Comparison of ENCODE assay signal across 8 cellular contexts in the genomic region with DNA sequence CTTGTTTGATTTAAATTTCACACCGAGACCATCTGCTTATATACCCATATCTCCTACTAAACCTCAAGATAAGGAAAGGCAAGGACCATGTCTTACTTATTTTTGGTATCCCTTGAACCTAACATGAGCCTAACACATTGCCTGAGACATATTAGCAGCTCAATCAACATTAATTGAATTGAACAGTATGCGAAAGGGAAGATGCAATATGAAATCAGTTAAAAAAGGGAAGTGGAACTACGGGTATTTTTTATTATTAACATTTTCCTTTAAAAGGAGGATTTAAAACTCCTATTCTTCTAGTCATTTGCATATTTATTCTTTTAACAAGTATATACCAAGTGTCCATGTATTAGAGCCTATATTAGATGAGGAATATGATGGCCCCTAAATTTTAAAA.
DNase-seq lines count a peak whose midpoint lies in the region; ATAC-seq and TF ChIP-seq lines count a peak whose summit lies in the region.

No MANE protein-coding gene starts in this region.

- peaks cover 0 to 4% (median 0%) of the 10 kb centered on the region in 11 donors for H3K9me3 Mint-ChIP-seq in naive thymus-derived CD4-positive, alpha-beta T cell
- H3K9me3 Mint-ChIP-seq in neural progenitor cell: no peaks in the 10 kb centered on the region

- DNase-seq in SIG-M5 treated with dmso at 0.1 percent for 504 hours (lab: John Stamatoyannopoulos, UW; ENCODE audit: unreplicated experiment) (peak; percentile 37), SIG-M5 (lab: John Stamatoyannopoulos, UW) (no peak), WERI-Rb-1 (no peak), neural progenitor cell (ENCODE audit: low spot score) (no peak)
- DNase-seq in naive thymus-derived CD4-positive, alpha-beta T cell: no peak
- no peak for DNase-seq in activated T-cell treated with anti-CD3 and anti-CD28 coated beads, Interleukin-2, amount 50 U/mL, for 48 hours

- peak overlapping the region in 5 of 10 donors; percentile 18 to 56 (median 44) for H3K4me3 Mint-ChIP-seq in naive thymus-derived CD4-positive, alpha-beta T cell
- no peak overlapping the region for H3K4me3 Mint-ChIP-seq in neural progenitor cell

- ATAC-seq in HG02642 (IDR thresholded peaks at IDR 0.05; ENCODE audit: poor library complexity, unreplicated experiment) (peak; percentile 26), HG03575 (IDR thresholded peaks at IDR 0.05; ENCODE audit: extremely low read depth, insufficient number of reproducible peaks, low FRiP score, unreplicated experiment) (peak; percentile 20)
- peak; percentile 15 for ATAC-seq in naive thymus-derived CD4-positive, alpha-beta T cell

- no peaks in the 10 kb centered on the region for H3K79me2 ChIP-seq in neural progenitor cell (ENCODE audit: low read depth)

- CTCF ChIA-PET in naive thymus-derived CD4-positive, alpha-beta T cell (lab: Charles Lee): interaction anchor here (1.4 kb wide), 1 partner anchor 17 kb away, joined by 4 read pairs; no protein-coding TSS in a partner anchor

- no peak overlapping the region for H3K4me2 ChIP-seq in neural progenitor cell

- POLR2A ChIA-PET in naive thymus-derived CD4-positive, alpha-beta T cell (lab: Charles Lee): no interaction called here

- no peaks in the 10 kb centered on the region for H3K27me3 Mint-ChIP-seq in naive thymus-derived CD4-positive, alpha-beta T cell
- H3K27me3 Mint-ChIP-seq in neural progenitor cell (ENCODE audit: insufficient read depth, low read depth): peaks cover 3% of the 10 kb centered on the region

- H3K36me3 ChIP-seq in naive thymus-derived CD4-positive, alpha-beta T cell (ENCODE audit: control insufficient read depth in 2 of 3, insufficient read depth in 3 of 3, low read length in 3 of 3): no peaks in the 10 kb centered on the region
- no peaks in the 10 kb centered on the region; the same call in 1 of the 2 replicates for H3K36me3 ChIP-seq in WERI-Rb-1
- no peaks in the 10 kb centered on the region for H3K36me3 ChIP-seq in neural progenitor cell

- peaks cover 18 to 22% of the 10 kb centered on the region in 2 donors for H3K4me1 ChIP-seq in naive thymus-derived CD4-positive, alpha-beta T cell (ENCODE audit: control insufficient read depth in 2 of 2, insufficient read depth in 2 of 2, low read length in 2 of 2)
- peaks cover 6% of the 10 kb centered on the region for H3K4me1 ChIP-seq in neural progenitor cell

- H3K27me3 ChIP-seq in naive thymus-derived CD4-positive, alpha-beta T cell (ENCODE audit: control insufficient read depth in 2 of 2, insufficient read depth in 2 of 2, low read length in 2 of 2): no peaks in the 10 kb centered on the region
- H3K27me3 ChIP-seq in WERI-Rb-1 (ENCODE audit: insufficient read depth, low read depth, severe bottlenecking) (no peaks in the 10 kb centered on the region), neural progenitor cell (no peaks in the 10 kb centered on the region)

- peaks cover 28 to 58% (median 43%) of the 10 kb centered on the region in 7 donors for H3K4me1 Mint-ChIP-seq in naive thymus-derived CD4-positive, alpha-beta T cell
- peaks cover 2% of the 10 kb centered on the region for H3K4me1 Mint-ChIP-seq in neural progenitor cell

- no peaks in the 10 kb centered on the region for H4K20me1 ChIP-seq in neural progenitor cell (ENCODE audit: low read depth)

- no peak overlapping the region for H3K9ac ChIP-seq in neural progenitor cell

- no peak overlapping the region for H3K4me3 ChIP-seq in naive thymus-derived CD4-positive, alpha-beta T cell (ENCODE audit: low read length)
- H3K4me3 ChIP-seq in WERI-Rb-1 (ENCODE audit: low read depth, low read length) (no peak overlapping the region), neural progenitor cell (no peak overlapping the region)

- H3K9me3 ChIP-seq in naive thymus-derived CD4-positive, alpha-beta T cell (ENCODE audit: control insufficient read depth in 2 of 3, low read length in 3 of 3): no peaks in the 10 kb centered on the region
- no peaks in the 10 kb centered on the region for H3K9me3 ChIP-seq in WERI-Rb-1 (ENCODE audit: severe bottlenecking)
- H3K9me3 ChIP-seq in neural progenitor cell (ENCODE audit: low read depth): no peaks in the 10 kb centered on the region

- TF ChIP-seq CTCF in WERI-Rb-1 (IDR thresholded peaks at IDR 0.05; ENCODE audit: low read depth, low read length): no peak
- TF ChIP-seq CTCF in neural progenitor cell (IDR thresholded peaks at IDR 0.05): no peak

- peaks cover 0 to 35% (median 5%) of the 10 kb centered on the region in 5 donors for H3K36me3 Mint-ChIP-seq in naive thymus-derived CD4-positive, alpha-beta T cell
- H3K36me3 Mint-ChIP-seq in neural progenitor cell: no peaks in the 10 kb centered on the region

- peak overlapping the region in 3 of 9 donors; percentile 16 to 64 (median 39) for H3K27ac Mint-ChIP-seq in naive thymus-derived CD4-positive, alpha-beta T cell
- no peak overlapping the region for H3K27ac Mint-ChIP-seq in neural progenitor cell

- intact Hi-C loops in naive thymus-derived CD4-positive, alpha-beta T cell (cut with micrococcal nuclease): no loop called here

- H3K27ac ChIP-seq in naive thymus-derived CD4-positive, alpha-beta T cell (ENCODE audit: low read depth, low read length): no peak overlapping the region
- H3K27ac ChIP-seq in WERI-Rb-1: no peak overlapping the region
- H3K27ac ChIP-seq in neural progenitor cell: no peak overlapping the region

- H3F3A ChIP-seq in neural progenitor cell (ENCODE audit: low read depth): no peaks in the 10 kb centered on the region

- no peak overlapping the region for H2AFZ ChIP-seq in neural progenitor cell (replicated peaks)
